Comparison of ENCODE assay signal across 8 cellular contexts in genomic region chr15:62110000-62110851, GRCh38. TPM values are rescaled to one million over a fixed set of nuclear protein-coding genes. Genes with fewer than 3 reads are reported as not detected.
DNase-seq lines count a peak whose midpoint lies in the region; ATAC-seq and TF ChIP-seq lines count a peak whose summit lies in the region.

No MANE protein-coding gene starts in this region.

- DNase-seq in AG08395 (ENCODE audit: low spot score) (peak; percentile 68), NCI-H1092 treated with DMSO at 0.1 percent for 48 hours (lab: John Stamatoyannopoulos, UW) (peak; percentile 77), ascending aorta (ENCODE audit: low spot score in 2 of 2) (no peak), left lung (no peak)
- no peak for DNase-seq in stimulated activated CD4-positive, alpha-beta T cell treated with anti-CD3 and anti-CD28 coated beads, Interleukin-4, amount 100 ng/mL, for 24 hours

- intact Hi-C loops in ascending aorta (cut with DNase I) (no loop called here), left lung (cut with DNase I) (no loop called here)

- TF ChIP-seq CTCF in ascending aorta (IDR thresholded peaks at IDR 0.05) (no peak), left lung (IDR thresholded peaks at IDR 0.05) (no peak)

- H3K36me3 ChIP-seq in ascending aorta (no peaks in the 10 kb centered on the region), left lung (no peaks in the 10 kb centered on the region)

- H3K27me3 ChIP-seq in ascending aorta (no peaks in the 10 kb centered on the region), left lung (no peaks in the 10 kb centered on the region)

- ATAC-seq in left lung (peak; percentile 41), GM18858 (IDR thresholded peaks at IDR 0.05; ENCODE audit: unreplicated experiment) (no peak), HG03565 (IDR thresholded peaks at IDR 0.05; ENCODE audit: unreplicated experiment) (no peak), GM18870 (IDR thresholded peaks at IDR 0.05; ENCODE audit: unreplicated experiment) (no peak)

- H3K27ac ChIP-seq in ascending aorta (peak overlapping the region; percentile 9 to 17), left lung (peak overlapping the region; percentile 50 to 51)

- no peak overlapping the region for H3K4me3 ChIP-seq in ascending aorta
- H3K4me3 ChIP-seq in left lung, result no peak overlapping the region

- peaks cover 0 to 2% of the 10 kb centered on the region in 2 donors for H3K4me1 ChIP-seq in ascending aorta
- no peaks in the 10 kb centered on the region for H3K4me1 ChIP-seq in left lung

- H3K9me3 ChIP-seq in ascending aorta, result no peaks in the 10 kb centered on the region
- H3K9me3 ChIP-seq in left lung, result no peaks in the 10 kb centered on the region

RNA-seq across cellular contexts. Expression of gene C2CD4A, which starts 43.4 kb away (rescaled TPM):
- not detected for total RNA-seq in ascending aorta
- under 1 TPM; 0.44 to 0.79 TPM for total RNA-seq in left lung

RNA-seq across cellular contexts. Expression of gene VPS13C, which starts 50.0 kb away (rescaled TPM):
- total RNA-seq in ascending aorta, result 33.6 TPM
- 10 to 100 TPM; 83.7 to 96.7 TPM for total RNA-seq in left lung

RNA-seq across cellular contexts. Expression of gene C2CD4B, which starts 54.9 kb away (rescaled TPM):
- total RNA-seq in ascending aorta (100 TPM), left lung (1 to 10 TPM; 2.4 to 4.2 TPM)

Comparison
In these comparisons a context has a peak if more than half of its experiments do, and no peak if none do; other contexts are left out.
1. DNase-seq: peak in AG08395 (single experiment) and NCI-H1092 treated with DMSO at 0.1 percent for 48 hours (single experiment); none in ascending aorta (0 of 2), left lung (0 of 2) and stimulated activated CD4-positive, alpha-beta T cell treated with anti-CD3 and anti-CD28 coated beads, Interleukin-4, amount 100 ng/mL, for 24 hours (single experiment).
2. RNA of gene C2CD4B, which starts 54.9 kb away (total RNA-seq): 100 TPM in ascending aorta (single experiment); 2.4 to 4.2 TPM in left lung; every median in the first group is over 10 times any median in the second.